8 cellular contexts compared by ENCODE assay signal in the genomic region with DNA sequence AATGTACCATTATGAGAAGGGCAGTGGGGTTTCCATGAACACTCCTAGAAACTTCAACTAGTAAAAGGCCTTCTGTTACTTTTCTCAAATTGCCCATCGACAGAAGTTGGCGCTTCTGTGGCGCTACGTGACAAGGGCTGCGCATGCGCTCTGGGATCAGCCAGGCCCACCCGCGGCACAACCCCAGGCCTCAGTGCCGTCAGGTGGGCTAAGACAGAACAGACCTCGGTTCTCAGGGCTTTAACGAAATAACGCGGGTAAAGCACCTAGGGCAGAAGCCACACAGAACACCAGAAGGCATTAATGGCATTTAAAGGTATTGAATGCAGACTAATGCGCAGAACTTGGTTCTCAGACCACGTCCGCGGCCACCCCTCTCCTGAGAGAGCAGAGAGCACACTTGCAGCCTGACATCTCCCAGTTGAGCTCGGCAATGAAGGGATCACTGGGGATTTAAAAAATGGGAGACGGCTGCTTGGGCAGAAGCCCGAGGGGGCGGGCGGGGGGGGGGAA.
DNase-seq lines count a peak whose midpoint lies in the region; ATAC-seq and TF ChIP-seq lines count a peak whose summit lies in the region.

No MANE protein-coding gene starts in this region.

- H3F3A ChIP-seq in GM23338 (replicated peaks; ENCODE audit: low read depth): peaks cover 3% of the 10 kb centered on the region; the same call in 1 of the 2 replicates

- H3K36me3 ChIP-seq in DND-41 (ENCODE audit: insufficient read depth, low read length) (no peaks in the 10 kb centered on the region), GM23338 (ENCODE audit: insufficient read depth) (no peaks in the 10 kb centered on the region), prostate gland (no peaks in the 10 kb centered on the region), urinary bladder (ENCODE audit: insufficient read depth) (no peaks in the 10 kb centered on the region)

- H3K36me3 Mint-ChIP-seq in GM23338 (ENCODE audit: low read depth): peaks cover 4% of the 10 kb centered on the region

- peak overlapping the region; percentile 94 for H3K4me3 Mint-ChIP-seq in GM23338

- no peaks in the 10 kb centered on the region; the same call in 1 of the 2 replicates for H3K9me2 ChIP-seq in GM23338 (ENCODE audit: insufficient read depth)

- DNase-seq in DND-41 (peak; percentile 62), GM23338 (ENCODE audit: low spot score) (peak; percentile 74), M059J (ENCODE audit: low read depth) (peak; percentile 60), SW480 (ENCODE audit: low spot score) (peak; percentile 64), amniotic stem cell (lab: John Stamatoyannopoulos, UW) (peak; percentile 5), left ventricle myocardium superior (peak; percentile 89), prostate gland (ENCODE audit: low spot score) (peak; percentile 52)

- H3K4me1 Mint-ChIP-seq in GM23338: no peaks in the 10 kb centered on the region

- WGBS in prostate gland: 3% methylated on average over 22 of the region's 22 CpGs
- under 1% methylated on average over 22 of the region's 22 CpGs for WGBS in urinary bladder

- H3K27me3 Mint-ChIP-seq in GM23338 (ENCODE audit: insufficient read depth, low read depth, poor library complexity): peaks cover 20% of the 10 kb centered on the region

- intact Hi-C loops in left ventricle myocardium superior (cut with micrococcal nuclease) (no loop called here), prostate gland (cut with DNase I) (no loop called here)

- H3K27me3 ChIP-seq in DND-41 (ENCODE audit: insufficient read depth, low read length, poor library complexity): peaks cover 8% of the 10 kb centered on the region
- H3K27me3 ChIP-seq in GM23338 (ENCODE audit: insufficient read depth): 0 out of 2 replicates have a peak, but pooled peaks cover 4% of the 10 kb centered on the region
- H3K27me3 ChIP-seq in prostate gland (replicated peaks; ENCODE audit: insufficient read depth): no peaks in the 10 kb centered on the region

- peaks cover 6% of the 10 kb centered on the region; the same call in 2 of the 3 replicates for H3K9me3 Mint-ChIP-seq in GM23338

- H3K4me3 ChIP-seq in DND-41 (ENCODE audit: low read depth in 1 of 2, low read length in 2 of 2) (peak overlapping the region in 1 of 2 experiments; percentile 75; a peak in 2 of 4 replicates), GM23338 (peak overlapping the region; percentile 70), prostate gland (peak overlapping the region; percentile 46 to 76), urinary bladder (ENCODE audit: low read depth, low read length) (peak overlapping the region; percentile 48)

- no peak for TF ChIP-seq POLR2A in prostate gland (IDR thresholded peaks at IDR 0.05)

- TF ChIP-seq CTCF in DND-41 (IDR thresholded peaks at IDR 0.05; ENCODE audit: borderline replicate concordance, extremely low read depth, low read length, poor library complexity, severe bottlenecking) (no peak), GM23338 (conservative IDR thresholded peaks at IDR 0.05; ENCODE audit: low read depth in 2 of 2) (no peak), prostate gland (IDR thresholded peaks at IDR 0.05) (no peak)

- H3K4me1 ChIP-seq in DND-41 (ENCODE audit: insufficient read depth, low read length) (peaks cover 18% of the 10 kb centered on the region), GM23338 (ENCODE audit: insufficient read depth) (no peaks in the 10 kb centered on the region), prostate gland (replicated peaks) (no peaks in the 10 kb centered on the region), urinary bladder (ENCODE audit: insufficient read depth) (no peaks in the 10 kb centered on the region)

- H4K20me1 ChIP-seq in DND-41 (ENCODE audit: insufficient read depth, low read length) (no peaks in the 10 kb centered on the region), GM23338 (replicated peaks; ENCODE audit: insufficient read depth) (no peaks in the 10 kb centered on the region)

- peak overlapping the region; percentile 64 for H3K4me2 ChIP-seq in DND-41 (ENCODE audit: insufficient read depth, low read length)
- H3K4me2 ChIP-seq in GM23338: peak overlapping the region; percentile 80

- peak overlapping the region; percentile 95 for H2AFZ ChIP-seq in DND-41 (ENCODE audit: low read depth, low read length)
- H2AFZ ChIP-seq in GM23338: peak overlapping the region; percentile 91

- H3K9me3 ChIP-seq in DND-41 (ENCODE audit: insufficient read depth, low read length, severe bottlenecking): no peaks in the 10 kb centered on the region
- no peaks in the 10 kb centered on the region for H3K9me3 ChIP-seq in prostate gland

- H3K27ac Mint-ChIP-seq in GM23338: no peak overlapping the region

- H3K27ac ChIP-seq in DND-41 (ENCODE audit: low read length) (peak overlapping the region; percentile 75), GM23338 (ENCODE audit: low read depth) (no peak overlapping the region), prostate gland (peak overlapping the region; percentile 93 to 95), urinary bladder (ENCODE audit: low read depth) (peak overlapping the region; percentile 82)

- H3K79me2 ChIP-seq in DND-41 (ENCODE audit: insufficient read depth, low read length) (no peaks in the 10 kb centered on the region), GM23338 (replicated peaks; ENCODE audit: insufficient read depth) (no peaks in the 10 kb centered on the region)

- peak overlapping the region; percentile 75 for H3K9ac ChIP-seq in DND-41 (ENCODE audit: low read depth, low read length)

- ATAC-seq in DND-41 (ENCODE audit: insufficient read depth, low read depth) (peak; percentile 15), GM23338 (peak; percentile 63), left ventricle myocardium superior (peak; percentile 82)

TF ChIP-seq in GM23338, 12 proteins besides CTCF, POLR2A, EP300 and RAD21:
- TF ChIP-seq POLR2AphosphoS5 (IDR thresholded peaks at IDR 0.05; ENCODE audit: low read depth) (peak; percentile 58), EZH2phosphoT487 (IDR thresholded peaks at IDR 0.05; ENCODE audit: unreplicated experiment) (no peak)

Comparison
In these comparisons a context has a peak if more than half of its experiments do, and no peak if none do; other contexts are left out.
1. ATAC-seq: peak in every context shown above with its lines; median percentile 82 in left ventricle myocardium superior; 63 in GM23338; 15 in DND-41.
2. DNase-seq: peak in every context shown above with its lines; median percentile 89 in left ventricle myocardium superior; 74 in GM23338; 64 in SW480; 62 in DND-41; 60 in M059J; 52 in prostate gland; 5 in amniotic stem cell.